In genomic region chr3:141379250-141379872, GRCh38 we compare ENCODE assay signal across 1 cellular context.
TF ChIP-seq lines count a peak whose summit lies in the region.

No MANE protein-coding gene starts in this region.

TF ChIP-seq in GM12878, 131 proteins besides CTCF, POLR2A, EP300 and RAD21 (continued from another document and continues in another):
- TF ChIP-seq, protein P1, sequence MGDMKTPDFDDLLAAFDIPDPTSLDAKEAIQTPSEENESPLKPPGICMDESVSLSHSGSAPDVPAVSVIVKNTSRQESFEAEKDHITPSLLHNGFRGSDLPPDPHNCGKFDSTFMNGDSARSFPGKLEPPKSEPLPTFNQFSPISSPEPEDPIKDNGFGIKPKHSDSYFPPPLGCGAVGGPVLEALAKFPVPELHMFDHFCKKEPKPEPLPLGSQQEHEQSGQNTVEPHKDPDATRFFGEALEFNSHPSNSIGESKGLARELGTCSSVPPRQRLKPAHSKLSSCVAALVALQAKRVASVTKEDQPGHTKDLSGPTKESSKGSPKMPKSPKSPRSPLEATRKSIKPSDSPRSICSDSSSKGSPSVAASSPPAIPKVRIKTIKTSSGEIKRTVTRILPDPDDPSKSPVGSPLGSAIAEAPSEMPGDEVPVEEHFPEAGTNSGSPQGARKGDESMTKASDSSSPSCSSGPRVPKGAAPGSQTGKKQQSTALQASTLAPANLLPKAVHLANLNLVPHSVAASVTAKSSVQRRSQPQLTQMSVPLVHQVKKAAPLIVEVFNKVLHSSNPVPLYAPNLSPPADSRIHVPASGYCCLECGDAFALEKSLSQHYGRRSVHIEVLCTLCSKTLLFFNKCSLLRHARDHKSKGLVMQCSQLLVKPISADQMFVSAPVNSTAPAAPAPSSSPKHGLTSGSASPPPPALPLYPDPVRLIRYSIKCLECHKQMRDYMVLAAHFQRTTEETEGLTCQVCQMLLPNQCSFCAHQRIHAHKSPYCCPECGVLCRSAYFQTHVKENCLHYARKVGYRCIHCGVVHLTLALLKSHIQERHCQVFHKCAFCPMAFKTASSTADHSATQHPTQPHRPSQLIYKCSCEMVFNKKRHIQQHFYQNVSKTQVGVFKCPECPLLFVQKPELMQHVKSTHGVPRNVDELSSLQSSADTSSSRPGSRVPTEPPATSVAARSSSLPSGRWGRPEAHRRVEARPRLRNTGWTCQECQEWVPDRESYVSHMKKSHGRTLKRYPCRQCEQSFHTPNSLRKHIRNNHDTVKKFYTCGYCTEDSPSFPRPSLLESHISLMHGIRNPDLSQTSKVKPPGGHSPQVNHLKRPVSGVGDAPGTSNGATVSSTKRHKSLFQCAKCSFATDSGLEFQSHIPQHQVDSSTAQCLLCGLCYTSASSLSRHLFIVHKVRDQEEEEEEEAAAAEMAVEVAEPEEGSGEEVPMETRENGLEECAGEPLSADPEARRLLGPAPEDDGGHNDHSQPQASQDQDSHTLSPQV (IDR thresholded peaks at IDR 0.05) = peak; percentile 92
- TF ChIP-seq ZNF622 (IDR thresholded peaks at IDR 0.05) (no peak), EGR1 (IDR thresholded peaks at IDR 0.05; ENCODE audit: borderline replicate concordance in 1 of 2, low read depth in 2 of 2, low read length in 2 of 2) (peak in 1 of 2 experiments; percentile 19; a peak in 1 of 3 replicates), FOXM1 (IDR thresholded peaks at IDR 0.05; ENCODE audit: low read depth, low read length) (peak; percentile 98), HDAC6 (IDR thresholded peaks at IDR 0.05; ENCODE audit: unreplicated experiment) (peak; percentile 47), BMI1 (IDR thresholded peaks at IDR 0.05; ENCODE audit: borderline replicate concordance) (peak; percentile 52; the same call in 1 of the 2 replicates), NFYA (IDR thresholded peaks at IDR 0.05; ENCODE audit: borderline replicate concordance, low read depth, low read length) (no peak), MYB (IDR thresholded peaks at IDR 0.05; ENCODE audit: borderline replicate concordance, low read depth, low read length) (peak; percentile 74; the same call in 1 of the 2 replicates), PRDM15 (CRISPR knock-in tag; IDR thresholded peaks at IDR 0.05) (no peak), SUZ12 (IDR thresholded peaks at IDR 0.05; ENCODE audit: unreplicated experiment) (no peak), RBBP5 (conservative IDR thresholded peaks at IDR 0.05) (no peak; the same call in 1 of the 2 replicates), BCL11A (IDR thresholded peaks at IDR 0.05; ENCODE audit: low read depth, low read length) (peak; percentile 65), ZNF687 (IDR thresholded peaks at IDR 0.05) (peak; percentile 100), STAT1 (conservative IDR thresholded peaks at IDR 0.05) (0 out of 2 replicates have a peak, but pooled peaks have one; percentile 77), CREB1 (IDR thresholded peaks at IDR 0.05; ENCODE audit: low read depth) (peak; percentile 57), WRNIP1 (IDR thresholded peaks at IDR 0.05; ENCODE audit: borderline replicate concordance, low read depth, low read length) (0 out of 2 replicates have a peak, but pooled peaks have one; percentile 35), BACH1 (IDR thresholded peaks at IDR 0.05; ENCODE audit: borderline replicate concordance) (peak; percentile 73; the same call in 1 of the 2 replicates), MTA3 (IDR thresholded peaks at IDR 0.05; ENCODE audit: borderline replicate concordance, low read length) (peak; percentile 93), TBL1XR1 (IDR thresholded peaks at IDR 0.05; ENCODE audit: low read depth, low read length) (peak; percentile 99), FOS (IDR thresholded peaks at IDR 0.05; ENCODE audit: borderline replicate concordance, extremely low read depth, insufficient read length) (no peak), CEBPB (IDR thresholded peaks at IDR 0.05; ENCODE audit: borderline replicate concordance in 1 of 2, low read depth in 2 of 2, low read length in 2 of 2) (no peak; a peak in 1 of 4 replicates), ZNF384 (IDR thresholded peaks at IDR 0.05; ENCODE audit: borderline replicate concordance, low read depth, low read length) (no peak), NRF1 (conservative IDR thresholded peaks at IDR 0.05; ENCODE audit: low read depth, low read length) (no peak), NFXL1 (IDR thresholded peaks at IDR 0.05; ENCODE audit: borderline replicate concordance) (no peak), HDGF (IDR thresholded peaks at IDR 0.05) (peak; percentile 51; the same call in 1 of the 2 replicates), IKZF2 (IDR thresholded peaks at IDR 0.05) (peak; percentile 79 to 84), MYC (IDR thresholded peaks at IDR 0.05; ENCODE audit: insufficient read depth, insufficient read length, insufficient replicate concordance, low read length, severe bottlenecking) (peak; percentile 61), E2F4 (IDR thresholded peaks at IDR 0.05; ENCODE audit: low read depth, low read length) (no peak), ELK1 (IDR thresholded peaks at IDR 0.05; ENCODE audit: low read depth, low read length) (no peak), ZNF207 (IDR thresholded peaks at IDR 0.05; ENCODE audit: borderline replicate concordance) (no peak; the same call in 1 of the 2 replicates), NR2F1 (conservative IDR thresholded peaks at IDR 0.05) (peak; percentile 55), SRF (IDR thresholded peaks at IDR 0.05; ENCODE audit: low read depth in 2 of 2, low read length in 2 of 2) (peak in 1 of 2 experiments; percentile 74; a peak in 1 of 4 replicates), SMAD5 (IDR thresholded peaks at IDR 0.05; ENCODE audit: low read depth) (0 out of 2 replicates have a peak, but pooled peaks have one; percentile 67), PML (IDR thresholded peaks at IDR 0.05; ENCODE audit: low read length) (peak; percentile 89; the same call in 1 of the 2 replicates)
- TF ChIP-seq, protein P2, sequence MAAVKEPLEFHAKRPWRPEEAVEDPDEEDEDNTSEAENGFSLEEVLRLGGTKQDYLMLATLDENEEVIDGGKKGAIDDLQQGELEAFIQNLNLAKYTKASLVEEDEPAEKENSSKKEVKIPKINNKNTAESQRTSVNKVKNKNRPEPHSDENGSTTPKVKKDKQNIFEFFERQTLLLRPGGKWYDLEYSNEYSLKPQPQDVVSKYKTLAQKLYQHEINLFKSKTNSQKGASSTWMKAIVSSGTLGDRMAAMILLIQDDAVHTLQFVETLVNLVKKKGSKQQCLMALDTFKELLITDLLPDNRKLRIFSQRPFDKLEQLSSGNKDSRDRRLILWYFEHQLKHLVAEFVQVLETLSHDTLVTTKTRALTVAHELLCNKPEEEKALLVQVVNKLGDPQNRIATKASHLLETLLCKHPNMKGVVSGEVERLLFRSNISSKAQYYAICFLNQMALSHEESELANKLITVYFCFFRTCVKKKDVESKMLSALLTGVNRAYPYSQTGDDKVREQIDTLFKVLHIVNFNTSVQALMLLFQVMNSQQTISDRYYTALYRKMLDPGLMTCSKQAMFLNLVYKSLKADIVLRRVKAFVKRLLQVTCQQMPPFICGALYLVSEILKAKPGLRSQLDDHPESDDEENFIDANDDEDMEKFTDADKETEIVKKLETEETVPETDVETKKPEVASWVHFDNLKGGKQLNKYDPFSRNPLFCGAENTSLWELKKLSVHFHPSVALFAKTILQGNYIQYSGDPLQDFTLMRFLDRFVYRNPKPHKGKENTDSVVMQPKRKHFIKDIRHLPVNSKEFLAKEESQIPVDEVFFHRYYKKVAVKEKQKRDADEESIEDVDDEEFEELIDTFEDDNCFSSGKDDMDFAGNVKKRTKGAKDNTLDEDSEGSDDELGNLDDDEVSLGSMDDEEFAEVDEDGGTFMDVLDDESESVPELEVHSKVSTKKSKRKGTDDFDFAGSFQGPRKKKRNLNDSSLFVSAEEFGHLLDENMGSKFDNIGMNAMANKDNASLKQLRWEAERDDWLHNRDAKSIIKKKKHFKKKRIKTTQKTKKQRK (IDR thresholded peaks at IDR 0.05; ENCODE audit: low read depth, low read length) = no peak
- TF ChIP-seq, protein P3, sequence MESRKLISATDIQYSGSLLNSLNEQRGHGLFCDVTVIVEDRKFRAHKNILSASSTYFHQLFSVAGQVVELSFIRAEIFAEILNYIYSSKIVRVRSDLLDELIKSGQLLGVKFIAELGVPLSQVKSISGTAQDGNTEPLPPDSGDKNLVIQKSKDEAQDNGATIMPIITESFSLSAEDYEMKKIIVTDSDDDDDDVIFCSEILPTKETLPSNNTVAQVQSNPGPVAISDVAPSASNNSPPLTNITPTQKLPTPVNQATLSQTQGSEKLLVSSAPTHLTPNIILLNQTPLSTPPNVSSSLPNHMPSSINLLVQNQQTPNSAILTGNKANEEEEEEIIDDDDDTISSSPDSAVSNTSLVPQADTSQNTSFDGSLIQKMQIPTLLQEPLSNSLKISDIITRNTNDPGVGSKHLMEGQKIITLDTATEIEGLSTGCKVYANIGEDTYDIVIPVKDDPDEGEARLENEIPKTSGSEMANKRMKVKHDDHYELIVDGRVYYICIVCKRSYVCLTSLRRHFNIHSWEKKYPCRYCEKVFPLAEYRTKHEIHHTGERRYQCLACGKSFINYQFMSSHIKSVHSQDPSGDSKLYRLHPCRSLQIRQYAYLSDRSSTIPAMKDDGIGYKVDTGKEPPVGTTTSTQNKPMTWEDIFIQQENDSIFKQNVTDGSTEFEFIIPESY (IDR thresholded peaks at IDR 0.05) = no peak
